Comparison of ENCODE assay signal across 2 cellular contexts in the genomic region with DNA sequence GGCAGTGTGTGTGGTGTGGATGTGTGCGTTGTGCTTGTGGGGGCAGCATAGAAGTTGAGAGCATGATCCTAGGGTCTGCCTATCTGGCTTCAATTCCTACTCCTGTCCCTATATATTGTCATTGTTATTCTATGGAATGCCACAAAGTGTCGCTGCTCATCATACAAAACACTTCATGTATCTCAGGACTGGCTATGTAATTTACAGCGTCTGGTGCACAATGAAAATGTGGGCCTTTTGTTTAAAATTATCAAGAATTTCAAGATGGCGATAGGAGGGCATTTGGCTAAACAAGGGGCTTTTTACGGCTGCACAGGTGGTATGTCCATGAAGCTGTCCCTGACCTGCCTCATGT.
A peak's percentile ranks its signal among the peaks of the same experiment; 100 is the strongest.
TF ChIP-seq lines count a peak whose summit lies in the region.

No MANE protein-coding gene starts in this region.

TF ChIP-seq in HEK293, 187 proteins besides CTCF, POLR2A, EP300 and RAD21 (continued from another document):
- TF ChIP-seq ZNF654 (tag by site-specific recombination; IDR thresholded peaks at IDR 0.05; ENCODE audit: low read depth) (peak; percentile 27; the same call in 1 of the 2 replicates), SALL2 (tag by site-specific recombination; IDR thresholded peaks at IDR 0.05; ENCODE audit: borderline replicate concordance) (no peak), GLIS2 (tag by site-specific recombination; IDR thresholded peaks at IDR 0.05) (no peak)
- TF ChIP-seq, protein P1, sequence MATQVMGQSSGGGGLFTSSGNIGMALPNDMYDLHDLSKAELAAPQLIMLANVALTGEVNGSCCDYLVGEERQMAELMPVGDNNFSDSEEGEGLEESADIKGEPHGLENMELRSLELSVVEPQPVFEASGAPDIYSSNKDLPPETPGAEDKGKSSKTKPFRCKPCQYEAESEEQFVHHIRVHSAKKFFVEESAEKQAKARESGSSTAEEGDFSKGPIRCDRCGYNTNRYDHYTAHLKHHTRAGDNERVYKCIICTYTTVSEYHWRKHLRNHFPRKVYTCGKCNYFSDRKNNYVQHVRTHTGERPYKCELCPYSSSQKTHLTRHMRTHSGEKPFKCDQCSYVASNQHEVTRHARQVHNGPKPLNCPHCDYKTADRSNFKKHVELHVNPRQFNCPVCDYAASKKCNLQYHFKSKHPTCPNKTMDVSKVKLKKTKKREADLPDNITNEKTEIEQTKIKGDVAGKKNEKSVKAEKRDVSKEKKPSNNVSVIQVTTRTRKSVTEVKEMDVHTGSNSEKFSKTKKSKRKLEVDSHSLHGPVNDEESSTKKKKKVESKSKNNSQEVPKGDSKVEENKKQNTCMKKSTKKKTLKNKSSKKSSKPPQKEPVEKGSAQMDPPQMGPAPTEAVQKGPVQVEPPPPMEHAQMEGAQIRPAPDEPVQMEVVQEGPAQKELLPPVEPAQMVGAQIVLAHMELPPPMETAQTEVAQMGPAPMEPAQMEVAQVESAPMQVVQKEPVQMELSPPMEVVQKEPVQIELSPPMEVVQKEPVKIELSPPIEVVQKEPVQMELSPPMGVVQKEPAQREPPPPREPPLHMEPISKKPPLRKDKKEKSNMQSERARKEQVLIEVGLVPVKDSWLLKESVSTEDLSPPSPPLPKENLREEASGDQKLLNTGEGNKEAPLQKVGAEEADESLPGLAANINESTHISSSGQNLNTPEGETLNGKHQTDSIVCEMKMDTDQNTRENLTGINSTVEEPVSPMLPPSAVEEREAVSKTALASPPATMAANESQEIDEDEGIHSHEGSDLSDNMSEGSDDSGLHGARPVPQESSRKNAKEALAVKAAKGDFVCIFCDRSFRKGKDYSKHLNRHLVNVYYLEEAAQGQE (tag by site-specific recombination; IDR thresholded peaks at IDR 0.05), result no peak

TF ChIP-seq in WTC11, 78 proteins besides CTCF, POLR2A, EP300 and RAD21 (continued from another document):
- no peak for TF ChIP-seq FOXK1 (CRISPR knock-in tag; IDR thresholded peaks at IDR 0.05)
